In genomic region chr17:18490016-18490415, GRCh38 we compare ENCODE assay signal across 1 cellular context. TPM values are rescaled to one million over a fixed set of nuclear protein-coding genes. Genes with fewer than 3 reads are reported as not detected.
"Had no signal": no experiment of that assay in that cellular context is flagged by ENCODE, and none has a peak within 500 bp of the region (broad histone marks: within the 10 kb centered on the region; RNA-seq: fewer than 3 reads in every experiment).

No MANE protein-coding gene starts in this region.

RNA-seq across cellular contexts. Expression of gene LGALS9C, which starts 13.4 kb away (rescaled TPM):
- total RNA-seq: G401 had no signal
